33 cellular contexts compared by ENCODE assay signal in genomic region chr9:71656496-71656895, GRCh38.
"Had no signal": no experiment of that assay in that cellular context is flagged by ENCODE, and none has a peak within 500 bp of the region (broad histone marks: within the 10 kb centered on the region; RNA-seq: fewer than 3 reads in every experiment).

No MANE protein-coding gene starts in this region.

- H3K4me3 ChIP-seq: adrenal gland, ascending aorta, body of pancreas, breast epithelium, cardiac muscle cell had no signal

- H3K9me3 ChIP-seq: adrenal gland, ascending aorta, body of pancreas, breast epithelium had no signal

- H3K4me1 ChIP-seq: adrenal gland, ascending aorta, body of pancreas, breast epithelium had no signal

- DNase-seq: activated effector memory CD4-positive, alpha-beta T cell treated with anti-CD3 and anti-CD28 coated beads, Interleukin-2, amount 50 U/mL, for 16 hours; activated effector memory CD4-positive, alpha-beta T cell treated with Interleukin-2 at 50 U/mL for 16 hours; activated gamma-delta T cell; activated gamma-delta T cell treated with Interleukin-2 at 50 U/mL for 16 hours; activated naive CD4-positive, alpha-beta T cell; activated naive CD4-positive, alpha-beta T cell treated with anti-CD3 and anti-CD28 coated beads for 36 hours; activated naive CD4-positive, alpha-beta T cell treated with anti-CD3 and anti-CD28 coated beads, Interleukin-2, amount 10 ng/mL, durations not matched to agents 7 days and 5 days; activated naive CD4-positive, alpha-beta T cell treated with anti-CD3 and anti-CD28 coated beads, Interleukin-2, amount 50 U/mL, for 16 hours; activated naive CD4-positive, alpha-beta T cell treated with Interleukin-2 at 50 U/mL for 16 hours; activated naive CD8-positive, alpha-beta T cell treated with anti-CD3 and anti-CD28 coated beads for 36 hours; activated naive CD8-positive, alpha-beta T cell treated with anti-CD3 and anti-CD28 coated beads, Interleukin-2, amount 10 ng/mL, durations not matched to agents 7 days and 5 days; activated naive CD8-positive, alpha-beta T cell treated with anti-CD3 and anti-CD28 coated beads, Interleukin-2, amount 50 U/mL, for 24 hours; activated T-cell treated with anti-CD3 and anti-CD28 coated beads, Interleukin-2, amount 50 U/mL, for 1 hour; activated T-cell treated with anti-CD3 and anti-CD28 coated beads, Interleukin-2, amount 50 U/mL, for 24 hours; activated T-cell treated with anti-CD3 and anti-CD28 coated beads, Interleukin-2, amount 50 U/mL, for 4 hours; activated T-cell treated with anti-CD3 and anti-CD28 coated beads, Interleukin-2, amount 50 U/mL, for 48 hours; activated T-cell treated with anti-CD3 and anti-CD28 coated beads, Interleukin-2, amount 50 U/mL, for 72 hours; adrenal gland; amniotic stem cell; amygdala; anterior cingulate cortex; aorta; body of pancreas; brain microvascular endothelial cell; caudate nucleus; central memory CD4-positive, alpha-beta T cell; cerebellar nuclear complex had no signal

- H3K36me3 ChIP-seq: adrenal gland, ascending aorta, brain microvascular endothelial cell, breast epithelium, cardiac muscle cell had no signal

- FAIRE-seq: astrocyte had no signal

- H3K27me3 ChIP-seq: adrenal gland, ascending aorta, body of pancreas, brain microvascular endothelial cell, breast epithelium, cardiac muscle cell had no signal

- ATAC-seq: activated naive CD4-positive, alpha-beta T cell treated with anti-CD3 and anti-CD28 coated beads, Interleukin-2, amount 50 U/mL, for 72 hours; activated naive CD8-positive, alpha-beta T cell treated with anti-CD3 and anti-CD28 coated beads, Interleukin-2, amount 50 U/mL, for 24 hours; activated T-cell treated with anti-CD3 and anti-CD28 coated beads, Interleukin-2, amount 50 U/mL, for 4 hours; activated T-cell treated with anti-CD3 and anti-CD28 coated beads, Interleukin-2, amount 50 U/mL, for 72 hours; activated T-helper 17 cell treated with anti-CD3 and anti-CD28 coated beads, Interleukin-2, amount 50 U/mL, for 72 hours; body of pancreas had no signal

- H3K27ac ChIP-seq: adrenal gland, ascending aorta, body of pancreas, brain microvascular endothelial cell, breast epithelium, cardiac muscle cell had no signal
